In the genomic region with DNA sequence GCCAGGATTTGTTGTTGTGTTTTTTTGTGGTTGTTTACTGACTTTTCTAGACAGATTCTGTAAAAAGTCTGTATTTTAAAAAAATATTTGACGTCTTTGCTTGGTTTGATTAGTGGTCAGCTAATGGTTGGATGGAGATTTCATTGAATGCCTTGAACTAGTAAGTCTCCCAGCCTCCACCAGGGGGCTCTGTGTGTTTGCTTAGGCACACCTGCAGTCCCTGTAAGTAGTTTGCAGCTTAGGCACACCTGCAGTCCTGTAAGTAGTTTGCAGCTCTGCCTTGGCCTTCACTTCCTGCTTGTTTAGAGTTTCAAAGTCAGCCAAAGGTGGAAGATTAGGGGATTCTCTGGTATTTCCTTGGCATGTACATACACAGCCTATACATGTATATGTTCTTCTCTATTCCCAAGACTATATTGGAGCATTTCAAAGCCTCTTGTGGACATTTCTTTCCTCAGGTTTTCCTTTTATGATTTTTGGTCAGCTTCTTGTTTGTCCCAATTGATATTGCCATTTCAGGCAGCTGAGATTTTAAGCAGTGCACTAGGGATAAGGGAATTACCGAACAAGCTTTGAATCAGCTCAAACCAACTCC, we compare ENCODE assay signal across 8 cellular contexts.
DNase-seq lines count a peak whose midpoint lies in the region; ATAC-seq and TF ChIP-seq lines count a peak whose summit lies in the region.

No MANE protein-coding gene starts in this region.

- H3K4me1 ChIP-seq in CD4-positive, CD25-positive, alpha-beta regulatory T cell (ENCODE audit: control insufficient read depth, insufficient read depth, low read length, poor library complexity, severe bottlenecking) = peaks cover 2% of the 10 kb centered on the region

- no peaks in the 10 kb centered on the region for H3K27me3 ChIP-seq in CD4-positive, CD25-positive, alpha-beta regulatory T cell (ENCODE audit: control insufficient read depth, insufficient read depth, low read length)

- TF ChIP-seq CTCF in foreskin fibroblast (IDR thresholded peaks at IDR 0.05; ENCODE audit: low read depth, low read length) = peak; percentile 68

- H3K27ac ChIP-seq in CD4-positive, CD25-positive, alpha-beta regulatory T cell (ENCODE audit: insufficient read depth, low read length, poor library complexity, severe bottlenecking) = no peak overlapping the region

- peak; percentile 52 to 80 (median 64) for DNase-seq in CD4-positive, CD25-positive, alpha-beta regulatory T cell
- peak; percentile 87 for DNase-seq in OCI-M1 (lab: John Stamatoyannopoulos, UW)
- DNase-seq in activated T-cell treated with anti-CD3 and anti-CD28 coated beads, Interleukin-2, amount 50 U/mL, for 48 hours = peak; percentile 71 to 75
- peak in 1 of 2 donors; percentile 39 for DNase-seq in foreskin fibroblast
- DNase-seq in pons (ENCODE audit: low spot score) = peak; percentile 71
- no peak for DNase-seq in NCI-H1436 treated with DMSO at 0.1 percent for 48 hours (lab: John Stamatoyannopoulos, UW)

- no peaks in the 10 kb centered on the region for H3K9me3 Mint-ChIP-seq in CD4-positive, CD25-positive, alpha-beta regulatory T cell

- peak; percentile 85 to 89 for ATAC-seq in CD4-positive, CD25-positive, alpha-beta regulatory T cell (ENCODE audit: low read depth in 2 of 2)
- ATAC-seq in GM19043 (IDR thresholded peaks at IDR 0.05; ENCODE audit: low read depth, unreplicated experiment) = peak; percentile 98
- peak; percentile 99 for ATAC-seq in HG03159 (IDR thresholded peaks at IDR 0.05; ENCODE audit: unreplicated experiment)

- no peaks in the 10 kb centered on the region for H3K9me3 ChIP-seq in CD4-positive, CD25-positive, alpha-beta regulatory T cell (ENCODE audit: control insufficient read depth in 2 of 2, low read length in 2 of 2)

- H3K4me3 Mint-ChIP-seq in CD4-positive, CD25-positive, alpha-beta regulatory T cell = no peak overlapping the region

- no peak overlapping the region for H3K4me3 ChIP-seq in CD4-positive, CD25-positive, alpha-beta regulatory T cell (ENCODE audit: low read depth, low read length)
- no peak overlapping the region for H3K4me3 ChIP-seq in foreskin fibroblast (ENCODE audit: low read depth in 1 of 2, low read length in 2 of 2)

- H3K4me1 Mint-ChIP-seq in CD4-positive, CD25-positive, alpha-beta regulatory T cell = peaks cover 22 to 44% (median 36%) of the 10 kb centered on the region in 4 donors

- H3K27me3 Mint-ChIP-seq in CD4-positive, CD25-positive, alpha-beta regulatory T cell = no peaks in the 10 kb centered on the region

- H3K27ac Mint-ChIP-seq in CD4-positive, CD25-positive, alpha-beta regulatory T cell = no peak overlapping the region

- H3K36me3 Mint-ChIP-seq in CD4-positive, CD25-positive, alpha-beta regulatory T cell = peaks cover 12% of the 10 kb centered on the region

- peaks cover 12% of the 10 kb centered on the region for H3K36me3 ChIP-seq in CD4-positive, CD25-positive, alpha-beta regulatory T cell (ENCODE audit: control insufficient read depth, insufficient read depth, low read length)
